Comparison of ENCODE assay signal across 7 cellular contexts in the genomic region with DNA sequence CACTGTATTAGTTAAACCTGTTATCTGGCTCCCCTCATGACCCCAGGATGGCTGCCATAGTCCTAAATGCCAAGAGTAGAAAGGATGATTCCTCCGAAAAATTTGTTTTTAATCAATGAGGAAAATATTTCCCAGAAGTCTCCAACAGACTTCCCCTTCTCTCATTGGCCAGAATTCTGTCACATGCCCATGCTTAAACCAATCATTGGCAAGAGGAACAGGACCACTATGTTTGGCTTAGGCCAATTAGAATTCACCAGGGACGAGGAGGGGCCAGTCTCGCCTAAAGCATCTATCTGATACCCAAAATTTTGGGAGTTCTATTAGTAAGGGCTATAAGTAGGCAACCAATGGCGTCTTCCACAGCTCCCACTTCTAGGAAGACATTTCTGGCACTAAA.
"Had no signal": no experiment of that assay in that cellular context is flagged by ENCODE, and none has a peak within 500 bp of the region (broad histone marks: within the 10 kb centered on the region; RNA-seq: fewer than 3 reads in every experiment).

No MANE protein-coding gene starts in this region.

- H3K9ac ChIP-seq: GM23248 had no signal

- H3K9me3 Mint-ChIP-seq: HFFc6 had no signal

- DNase-seq: GM23248, GOT3, H7, HFFc6, KG1 had no signal

- H3K4me3 ChIP-seq: GM23248, HAP-1 had no signal

- H3K4me1 ChIP-seq: HAP-1 had no signal

- H3K9me3 ChIP-seq: HAP-1 had no signal

- H3K36me3 ChIP-seq: HAP-1 had no signal

- H3K4me3 Mint-ChIP-seq: HFFc6 had no signal

- H3K27ac ChIP-seq: GM23248, HL-60 had no signal
